Comparison of ENCODE assay signal across 12 cellular contexts in the genomic region with DNA sequence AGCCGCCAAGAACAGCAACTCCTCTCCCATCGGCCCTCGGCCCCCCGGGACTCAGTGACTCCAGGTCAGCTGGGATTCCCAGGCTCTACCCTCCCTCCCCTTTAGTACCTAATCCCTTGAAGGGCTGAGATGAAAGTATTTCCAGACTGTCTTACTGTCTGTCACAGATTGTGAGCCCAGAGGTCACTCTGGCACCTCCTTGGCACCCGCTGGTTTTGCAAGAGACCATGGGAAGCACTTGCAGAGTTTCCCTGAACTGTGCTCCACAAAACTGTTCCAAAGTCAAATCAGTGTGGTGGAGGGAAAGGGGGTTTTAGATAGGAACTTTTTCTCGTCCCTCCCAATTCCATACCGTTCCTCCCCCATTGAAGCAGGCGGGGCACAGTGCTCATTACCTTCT.
DNase-seq lines count a peak whose midpoint lies in the region; ATAC-seq and TF ChIP-seq lines count a peak whose summit lies in the region.
"Had no signal": no experiment of that assay in that cellular context is flagged by ENCODE, and none has a peak within 500 bp of the region (broad histone marks: within the 10 kb centered on the region; RNA-seq: fewer than 3 reads in every experiment).

No MANE protein-coding gene starts in this region.

- no peak for TF ChIP-seq CTCF in HEK293 (tag by site-specific recombination; IDR thresholded peaks at IDR 0.05)
- no peak for TF ChIP-seq CTCF in WERI-Rb-1 (IDR thresholded peaks at IDR 0.05; ENCODE audit: low read depth, low read length)
- TF ChIP-seq CTCF in tibial nerve (IDR thresholded peaks at IDR 0.05), result no peak

- H3K4me1 ChIP-seq in HEK293 (ENCODE audit: control insufficient read depth, insufficient read depth, low read length), result no peaks in the 10 kb centered on the region
- peaks cover 35% of the 10 kb centered on the region for H3K4me1 ChIP-seq in iPS-18a (ENCODE audit: control insufficient read depth, low read depth, low read length)
- H3K4me1 ChIP-seq in tibial nerve, result peaks cover 0 to 37% (median 11%) of the 10 kb centered on the region in 4 donors

- intact Hi-C loops in sciatic nerve (cut with DNase I), result no loop called here

- POLR2A ChIA-PET in HEK293 (lab: Yijun Ruan, JAX), result no interaction called here

- TF ChIP-seq POLR2A in tibial nerve (IDR thresholded peaks at IDR 0.05), result no peak

- no peak for TF ChIP-seq EP300 in tibial nerve (IDR thresholded peaks at IDR 0.05)

- 60 to 61% methylated on average over 8 of the region's 8 CpGs for WGBS in tibial nerve, 2 donors

- H3K4me3 ChIP-seq in HEK293 (ENCODE audit: low read depth, low read length) (no peak overlapping the region), WERI-Rb-1 (ENCODE audit: low read depth, low read length) (peak overlapping the region; percentile 11; the same call in 1 of the 2 replicates), iPS-18a (ENCODE audit: low read length) (peak overlapping the region; percentile 31), tibial nerve (peak overlapping the region in 1 of 4 donors; percentile 9)
- H3K4me3 ChIP-seq: testis had no signal

- H3K27me3 ChIP-seq in WERI-Rb-1 (ENCODE audit: insufficient read depth, low read depth, severe bottlenecking), result no peaks in the 10 kb centered on the region
- no peaks in the 10 kb centered on the region for H3K27me3 ChIP-seq in iPS-18a (ENCODE audit: control insufficient read depth, insufficient read depth, low read length)
- H3K27me3 ChIP-seq in tibial nerve, result no peaks in the 10 kb centered on the region
- H3K27me3 ChIP-seq: testis had no signal

- ATAC-seq in sciatic nerve (peak; percentile 25), HG02759 (IDR thresholded peaks at IDR 0.05; ENCODE audit: unreplicated experiment) (no peak)

- no peak overlapping the region for H3K27ac ChIP-seq in HEK293 (ENCODE audit: extremely low read depth, low read depth, low read length)
- peak overlapping the region; percentile 37; the same call in 1 of the 2 replicates for H3K27ac ChIP-seq in WERI-Rb-1
- no peak overlapping the region for H3K27ac ChIP-seq in iPS-18a (ENCODE audit: low read length)
- H3K27ac ChIP-seq in tibial nerve, result peak overlapping the region in 1 of 4 donors; percentile 69
- H3K27ac ChIP-seq: testis, VCaP had no signal

- no peaks in the 10 kb centered on the region for H3K36me3 ChIP-seq in HEK293 (ENCODE audit: control insufficient read depth in 2 of 2, insufficient read depth in 1 of 2, low read length in 2 of 2)
- H3K36me3 ChIP-seq in WERI-Rb-1, result no peaks in the 10 kb centered on the region
- H3K36me3 ChIP-seq in iPS-18a (ENCODE audit: control insufficient read depth, low read depth, low read length), result no peaks in the 10 kb centered on the region
- no peaks in the 10 kb centered on the region for H3K36me3 ChIP-seq in tibial nerve

- CTCF ChIA-PET in HEK293 (lab: Yijun Ruan, JAX), result interaction anchor here (0.7 to 1.9 kb wide), 2 partner anchors 9 to 403 kb away, joined by 3 to 7 read pairs; no protein-coding TSS in a partner anchor

- H3K9ac ChIP-seq in iPS-18a (ENCODE audit: low read length), result no peak overlapping the region

- H3K9me3 ChIP-seq in HEK293 (ENCODE audit: control insufficient read depth, insufficient read depth, low read depth, low read length), result no peaks in the 10 kb centered on the region
- H3K9me3 ChIP-seq in WERI-Rb-1 (ENCODE audit: severe bottlenecking), result no peaks in the 10 kb centered on the region
- no peaks in the 10 kb centered on the region for H3K9me3 ChIP-seq in iPS-18a (ENCODE audit: control insufficient read depth, low read depth, low read length)
- peaks cover 0 to 2% (median 0%) of the 10 kb centered on the region in 4 donors for H3K9me3 ChIP-seq in tibial nerve
- H3K9me3 ChIP-seq: testis had no signal

- DNase-seq in WERI-Rb-1 (no peak), sciatic nerve (ENCODE audit: low spot score) (no peak), tibial nerve (ENCODE audit: low spot score in 2 of 2) (no peak), globus pallidus (ENCODE audit: low spot score) (no peak)
- DNase-seq: amniotic stem cell; NCI-H1048; stimulated activated CD4-positive, alpha-beta T cell treated with anti-CD3 and anti-CD28 coated beads, Interleukin-4, amount 100 ng/mL, for 1 hour; testis had no signal

TF ChIP-seq in HEK293, 187 proteins besides CTCF, POLR2A, EP300 and RAD21:
- TF ChIP-seq ZNF169 (tag by site-specific recombination; IDR thresholded peaks at IDR 0.05), result no peak
- TF ChIP-seq ZNF677 (tag by site-specific recombination; IDR thresholded peaks at IDR 0.05), result 0 out of 2 replicates have a peak, but pooled peaks have one; percentile 21
TF ChIP-seq in HEK293: peak in this region for 1.
